ENCODE assay signal across 8 cellular contexts in genomic region chr1:117121589-117122296, GRCh38. TPM values are rescaled to one million over a fixed set of nuclear protein-coding genes. Genes with fewer than 3 reads are reported as not detected.
A peak's percentile ranks its signal among the peaks of the same experiment; 100 is the strongest.
DNase-seq lines count a peak whose midpoint lies in the region; ATAC-seq, FAIRE-seq and TF ChIP-seq lines count a peak whose summit lies in the region.

Gene TRIM45 (minus strand): TSS chr1:117121749. CDS start chr1:117121201, 548 bp downstream.

- H3K9me3 ChIP-seq in HUES48 (ENCODE audit: control insufficient read depth, insufficient read depth, low read length) (no peaks in the 10 kb centered on the region), OCI-LY3 (ENCODE audit: insufficient read depth, low read length) (no peaks in the 10 kb centered on the region), mucosa of descending colon (no peaks in the 10 kb centered on the region)

- peaks cover 19% of the 10 kb centered on the region for H3K4me1 ChIP-seq in HUES48 (ENCODE audit: control insufficient read depth, insufficient read depth, low read length)
- peaks cover 4% of the 10 kb centered on the region; the same call in 1 of the 2 replicates for H3K4me1 ChIP-seq in OCI-LY3 (ENCODE audit: low read length)
- H3K4me1 ChIP-seq in mucosa of descending colon (ENCODE audit: low read depth): no peaks in the 10 kb centered on the region

- H3K27me3 ChIP-seq in HUES48 (ENCODE audit: control insufficient read depth, insufficient read depth, low read length): no peaks in the 10 kb centered on the region
- H3K27me3 ChIP-seq in OCI-LY3 (ENCODE audit: low read depth, low read length): peaks cover 20% of the 10 kb centered on the region

- no peak for FAIRE-seq in D721Med (lab: Jason Lieb, UNC)

- H3K36me3 ChIP-seq in HUES48 (ENCODE audit: control insufficient read depth, insufficient read depth, low read length): peaks cover 22% of the 10 kb centered on the region
- H3K36me3 ChIP-seq in OCI-LY3 (replicated peaks; ENCODE audit: low read depth, low read length): no peaks in the 10 kb centered on the region
- no peaks in the 10 kb centered on the region for H3K36me3 ChIP-seq in mucosa of descending colon (ENCODE audit: low read depth)

- H2AFZ ChIP-seq in OCI-LY3 (ENCODE audit: low read depth, low read length): peak within 1 kb of the TSS; percentile 84

- H3K4me2 ChIP-seq in OCI-LY3 (ENCODE audit: low read length): peak within 1 kb of the TSS; percentile 79

- ATAC-seq in GM21423 (IDR thresholded peaks at IDR 0.05; ENCODE audit: unreplicated experiment) (peak; percentile 91), mucosa of descending colon (peak; percentile 97)

- H3K27ac ChIP-seq in HUES48 (ENCODE audit: low read depth, low read length): peak within 1 kb of the TSS; percentile 89
- H3K27ac ChIP-seq in OCI-LY3 (ENCODE audit: low read length): no peak within 1 kb of the TSS
- H3K27ac ChIP-seq in epithelial cell of prostate: peak within 1 kb of the TSS; percentile 60

- H3K9ac ChIP-seq in HUES48 (ENCODE audit: low read depth, low read length) (peak within 1 kb of the TSS; percentile 88), OCI-LY3 (ENCODE audit: low read length) (peak within 1 kb of the TSS; percentile 64)

- no peaks in the 10 kb centered on the region for H4K20me1 ChIP-seq in OCI-LY3 (ENCODE audit: insufficient read depth, low read length)

- TF ChIP-seq CTCF in D721Med (IDR thresholded peaks at IDR 0.05; ENCODE audit: insufficient read depth, missing control alignments) (peak; percentile 63), OCI-LY3 (IDR thresholded peaks at IDR 0.05; ENCODE audit: low read depth, low read length) (peak; percentile 49), mucosa of descending colon (IDR thresholded peaks at IDR 0.05) (peak; percentile 79)

- intact Hi-C loops in mucosa of descending colon (cut with DNase I, micrococcal nuclease): loop anchor here in 1 of 2 donors (10.0 kb wide), 1 partner anchor 163 kb away; no protein-coding TSS in a partner anchor

- DNase-seq in D721Med (ENCODE audit: insufficient read length, low spot score) (peak; percentile 84), activated T-cell treated with anti-CD3 and anti-CD28 coated beads for 4 hours (peak; percentile 78), epithelial cell of prostate (ENCODE audit: low read depth, low spot score) (peak; percentile 66), mucosa of descending colon (peak; percentile 95 to 98 (median 97))
- peak; percentile 56 to 62 for DNase-seq in stimulated activated CD8-positive, alpha-beta memory T cell treated with anti-CD3 and anti-CD28 coated beads, Interleukin-4, amount 100 ng/mL, for 1 hour (ENCODE audit: low read depth in 2 of 2, low spot score in 1 of 2)

- no peaks in the 10 kb centered on the region for H3K79me2 ChIP-seq in OCI-LY3 (ENCODE audit: low read length)

- H3K4me3 ChIP-seq in HUES48 (ENCODE audit: low read depth, low read length) (peak within 1 kb of the TSS; percentile 87), OCI-LY3 (ENCODE audit: low read length) (peak within 1 kb of the TSS; percentile 79), mucosa of descending colon (peak within 1 kb of the TSS; percentile 36)

RNA-seq across cellular contexts. Expression of gene TRIM45, which starts in this region (rescaled TPM):
- total RNA-seq in mucosa of descending colon: 1 to 10 TPM; 2.0 to 2.9 (median 2.5) TPM

Comparison
In these comparisons a context has a peak if more than half of its experiments do, and no peak if none do; other contexts are left out.
1. H3K4me3 ChIP-seq: peak in every context shown above with its lines; median percentile 87 in HUES48; 79 in OCI-LY3; 36 in mucosa of descending colon.